Comparison of ENCODE assay signal across 1 cellular context in the genomic region with DNA sequence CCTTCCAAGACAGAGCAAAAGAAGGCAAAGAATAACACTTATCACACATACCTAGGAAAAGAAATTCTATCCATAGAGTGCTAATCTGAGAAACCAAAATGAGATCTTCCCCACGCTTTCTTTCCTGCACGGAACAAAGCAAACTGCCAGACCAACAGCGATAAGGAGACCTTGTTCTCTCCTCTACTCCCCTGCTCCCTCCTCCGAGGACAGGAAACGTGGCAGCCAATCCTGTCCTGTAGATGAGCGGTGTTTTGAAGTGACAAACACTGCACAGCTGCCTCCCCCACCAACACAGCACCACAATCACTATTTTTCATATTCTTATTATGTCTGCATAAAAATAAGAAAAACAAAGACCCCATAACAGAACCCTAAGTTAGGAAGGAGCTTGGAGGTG.
TF ChIP-seq lines count a peak whose summit lies in the region.

No MANE protein-coding gene starts in this region.

TF ChIP-seq in WTC11, 78 proteins besides CTCF, POLR2A, EP300 and RAD21:
- TF ChIP-seq, protein P1, sequence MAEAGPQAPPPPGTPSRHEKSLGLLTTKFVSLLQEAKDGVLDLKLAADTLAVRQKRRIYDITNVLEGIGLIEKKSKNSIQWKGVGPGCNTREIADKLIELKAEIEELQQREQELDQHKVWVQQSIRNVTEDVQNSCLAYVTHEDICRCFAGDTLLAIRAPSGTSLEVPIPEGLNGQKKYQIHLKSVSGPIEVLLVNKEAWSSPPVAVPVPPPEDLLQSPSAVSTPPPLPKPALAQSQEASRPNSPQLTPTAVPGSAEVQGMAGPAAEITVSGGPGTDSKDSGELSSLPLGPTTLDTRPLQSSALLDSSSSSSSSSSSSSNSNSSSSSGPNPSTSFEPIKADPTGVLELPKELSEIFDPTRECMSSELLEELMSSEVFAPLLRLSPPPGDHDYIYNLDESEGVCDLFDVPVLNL (CRISPR knock-in tag; IDR thresholded peaks at IDR 0.05; ENCODE audit: borderline replicate concordance, low read depth), result no peak
- TF ChIP-seq EMX1 (CRISPR knock-in tag; IDR thresholded peaks at IDR 0.05) (no peak), TCF7 (CRISPR knock-in tag; IDR thresholded peaks at IDR 0.05; ENCODE audit: low read depth) (no peak), CBFB (CRISPR knock-in tag; IDR thresholded peaks at IDR 0.05; ENCODE audit: low read depth) (no peak), SOX15 (CRISPR knock-in tag; IDR thresholded peaks at IDR 0.05) (no peak), ZNF396 (CRISPR knock-in tag; IDR thresholded peaks at IDR 0.05; ENCODE audit: borderline replicate concordance) (no peak), MYBL2 (CRISPR knock-in tag; IDR thresholded peaks at IDR 0.05) (no peak), NFE2L1 (CRISPR knock-in tag; IDR thresholded peaks at IDR 0.05) (no peak), NR2C2 (CRISPR knock-in tag; IDR thresholded peaks at IDR 0.05) (no peak), SMAD4 (CRISPR knock-in tag; IDR thresholded peaks at IDR 0.05) (no peak), ETV6 (CRISPR knock-in tag; IDR thresholded peaks at IDR 0.05) (no peak), ESRRA (CRISPR knock-in tag; IDR thresholded peaks at IDR 0.05; ENCODE audit: borderline replicate concordance) (no peak), RELA (CRISPR knock-in tag; IDR thresholded peaks at IDR 0.05; ENCODE audit: borderline replicate concordance) (no peak), ZNF121 (CRISPR knock-in tag; IDR thresholded peaks at IDR 0.05) (no peak), RORB (CRISPR knock-in tag; IDR thresholded peaks at IDR 0.05) (no peak)
- TF ChIP-seq, protein P2, sequence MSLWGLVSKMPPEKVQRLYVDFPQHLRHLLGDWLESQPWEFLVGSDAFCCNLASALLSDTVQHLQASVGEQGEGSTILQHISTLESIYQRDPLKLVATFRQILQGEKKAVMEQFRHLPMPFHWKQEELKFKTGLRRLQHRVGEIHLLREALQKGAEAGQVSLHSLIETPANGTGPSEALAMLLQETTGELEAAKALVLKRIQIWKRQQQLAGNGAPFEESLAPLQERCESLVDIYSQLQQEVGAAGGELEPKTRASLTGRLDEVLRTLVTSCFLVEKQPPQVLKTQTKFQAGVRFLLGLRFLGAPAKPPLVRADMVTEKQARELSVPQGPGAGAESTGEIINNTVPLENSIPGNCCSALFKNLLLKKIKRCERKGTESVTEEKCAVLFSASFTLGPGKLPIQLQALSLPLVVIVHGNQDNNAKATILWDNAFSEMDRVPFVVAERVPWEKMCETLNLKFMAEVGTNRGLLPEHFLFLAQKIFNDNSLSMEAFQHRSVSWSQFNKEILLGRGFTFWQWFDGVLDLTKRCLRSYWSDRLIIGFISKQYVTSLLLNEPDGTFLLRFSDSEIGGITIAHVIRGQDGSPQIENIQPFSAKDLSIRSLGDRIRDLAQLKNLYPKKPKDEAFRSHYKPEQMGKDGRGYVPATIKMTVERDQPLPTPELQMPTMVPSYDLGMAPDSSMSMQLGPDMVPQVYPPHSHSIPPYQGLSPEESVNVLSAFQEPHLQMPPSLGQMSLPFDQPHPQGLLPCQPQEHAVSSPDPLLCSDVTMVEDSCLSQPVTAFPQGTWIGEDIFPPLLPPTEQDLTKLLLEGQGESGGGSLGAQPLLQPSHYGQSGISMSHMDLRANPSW (CRISPR knock-in tag; conservative IDR thresholded peaks at IDR 0.05; ENCODE audit: low read depth), result no peak
- TF ChIP-seq, protein P3, sequence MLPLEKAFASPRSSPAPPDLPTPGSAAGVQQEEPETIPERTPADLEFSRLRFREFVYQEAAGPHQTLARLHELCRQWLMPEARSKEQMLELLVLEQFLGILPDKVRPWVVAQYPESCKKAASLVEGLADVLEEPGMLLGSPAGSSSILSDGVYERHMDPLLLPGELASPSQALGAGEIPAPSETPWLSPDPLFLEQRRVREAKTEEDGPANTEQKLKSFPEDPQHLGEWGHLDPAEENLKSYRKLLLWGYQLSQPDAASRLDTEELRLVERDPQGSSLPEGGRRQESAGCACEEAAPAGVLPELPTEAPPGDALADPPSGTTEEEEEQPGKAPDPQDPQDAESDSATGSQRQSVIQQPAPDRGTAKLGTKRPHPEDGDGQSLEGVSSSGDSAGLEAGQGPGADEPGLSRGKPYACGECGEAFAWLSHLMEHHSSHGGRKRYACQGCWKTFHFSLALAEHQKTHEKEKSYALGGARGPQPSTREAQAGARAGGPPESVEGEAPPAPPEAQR (CRISPR knock-in tag; IDR thresholded peaks at IDR 0.05), result no peak
- TF ChIP-seq, protein P4, sequence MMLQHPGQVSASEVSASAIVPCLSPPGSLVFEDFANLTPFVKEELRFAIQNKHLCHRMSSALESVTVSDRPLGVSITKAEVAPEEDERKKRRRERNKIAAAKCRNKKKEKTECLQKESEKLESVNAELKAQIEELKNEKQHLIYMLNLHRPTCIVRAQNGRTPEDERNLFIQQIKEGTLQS (CRISPR knock-in tag; conservative IDR thresholded peaks at IDR 0.05), result no peak
- TF ChIP-seq, protein P5, sequence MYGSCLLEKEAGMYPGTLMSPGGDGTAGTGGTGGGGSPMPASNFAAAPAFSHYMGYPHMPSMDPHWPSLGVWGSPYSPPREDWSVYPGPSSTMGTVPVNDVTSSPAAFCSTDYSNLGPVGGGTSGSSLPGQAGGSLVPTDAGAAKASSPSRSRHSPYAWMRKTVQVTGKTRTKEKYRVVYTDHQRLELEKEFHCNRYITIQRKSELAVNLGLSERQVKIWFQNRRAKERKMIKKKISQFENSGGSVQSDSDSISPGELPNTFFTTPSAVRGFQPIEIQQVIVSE (CRISPR knock-in tag; IDR thresholded peaks at IDR 0.05; ENCODE audit: borderline replicate concordance), result no peak
- TF ChIP-seq, protein P6, sequence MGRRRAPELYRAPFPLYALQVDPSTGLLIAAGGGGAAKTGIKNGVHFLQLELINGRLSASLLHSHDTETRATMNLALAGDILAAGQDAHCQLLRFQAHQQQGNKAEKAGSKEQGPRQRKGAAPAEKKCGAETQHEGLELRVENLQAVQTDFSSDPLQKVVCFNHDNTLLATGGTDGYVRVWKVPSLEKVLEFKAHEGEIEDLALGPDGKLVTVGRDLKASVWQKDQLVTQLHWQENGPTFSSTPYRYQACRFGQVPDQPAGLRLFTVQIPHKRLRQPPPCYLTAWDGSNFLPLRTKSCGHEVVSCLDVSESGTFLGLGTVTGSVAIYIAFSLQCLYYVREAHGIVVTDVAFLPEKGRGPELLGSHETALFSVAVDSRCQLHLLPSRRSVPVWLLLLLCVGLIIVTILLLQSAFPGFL (CRISPR knock-in tag; IDR thresholded peaks at IDR 0.05; ENCODE audit: borderline replicate concordance), result no peak
